16 cellular contexts compared by ENCODE assay signal in the genomic region with DNA sequence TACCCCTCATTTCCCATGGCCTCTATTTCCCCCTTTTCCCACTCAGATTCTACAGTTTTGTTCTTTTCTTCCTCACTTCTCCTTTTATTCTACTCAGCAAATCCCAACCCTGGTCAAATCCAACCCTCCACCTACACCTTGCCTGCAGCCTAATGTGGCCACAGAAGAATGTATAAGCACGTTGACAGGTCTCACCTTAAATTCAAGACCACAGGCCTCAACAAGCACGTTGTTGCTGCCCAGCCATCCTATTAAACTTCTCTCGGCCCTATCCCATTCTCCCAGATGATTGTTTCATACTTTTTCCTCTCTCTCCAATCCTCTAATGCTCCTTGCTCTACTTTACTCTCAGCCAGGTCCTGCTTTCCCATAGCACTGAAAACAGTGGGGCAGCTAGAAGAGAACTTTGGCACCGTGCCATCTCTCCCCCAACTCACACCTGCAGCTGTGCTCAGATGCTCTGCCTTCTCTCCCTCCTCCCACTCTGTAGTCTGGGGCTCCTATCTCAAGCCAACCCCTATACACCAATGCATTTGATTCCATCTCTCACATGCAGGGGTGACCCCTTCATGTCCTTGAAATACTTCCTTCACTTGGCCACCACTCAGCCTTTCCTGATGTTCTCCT. TPM values are rescaled to one million over a fixed set of nuclear protein-coding genes. Genes with fewer than 3 reads are reported as not detected.
DNase-seq lines count a peak whose midpoint lies in the region; ATAC-seq and TF ChIP-seq lines count a peak whose summit lies in the region.
"Had no signal": no experiment of that assay in that cellular context is flagged by ENCODE, and none has a peak within 500 bp of the region (broad histone marks: within the 10 kb centered on the region; RNA-seq: fewer than 3 reads in every experiment).

No MANE protein-coding gene starts in this region.

- H3K27ac ChIP-seq in right atrium auricular region (no peak overlapping the region), KMS-11 (no peak overlapping the region; the same call in 1 of the 2 replicates), left lung (no peak overlapping the region)
- H3K27ac ChIP-seq: foreskin keratinocyte, thyroid gland had no signal

- TF ChIP-seq CTCF in right atrium auricular region (IDR thresholded peaks at IDR 0.05) (no peak), KMS-11 (conservative IDR thresholded peaks at IDR 0.05; ENCODE audit: low read depth, low read length) (no peak), type B pancreatic cell (conservative IDR thresholded peaks at IDR 0.05) (no peak), left lung (IDR thresholded peaks at IDR 0.05) (no peak)

- H3K36me3 Mint-ChIP-seq in central memory CD8-positive, alpha-beta T cell (ENCODE audit: insufficient read depth) = peaks cover 9% of the 10 kb centered on the region
- H3K36me3 Mint-ChIP-seq in type B pancreatic cell = no peaks in the 10 kb centered on the region
- H3K36me3 Mint-ChIP-seq: T-cell had no signal

- no peak for ATAC-seq in central memory CD8-positive, alpha-beta T cell (replicated peaks; ENCODE audit: extremely low read depth, poor library complexity, severe bottlenecking)
- no peak for ATAC-seq in left lung
- ATAC-seq in GM21526 (IDR thresholded peaks at IDR 0.05; ENCODE audit: low FRiP score, unreplicated experiment) = no peak
- ATAC-seq: foreskin keratinocyte, T-cell had no signal

- peaks cover 6% of the 10 kb centered on the region for H3K9me3 Mint-ChIP-seq in central memory CD8-positive, alpha-beta T cell
- H3K9me3 Mint-ChIP-seq in type B pancreatic cell = no peaks in the 10 kb centered on the region
- H3K9me3 Mint-ChIP-seq: activated T-helper 2 cell treated with anti-CD3 and anti-CD28 coated beads, Interferon-gamma antibody, Interleukin-2, Interleukin-4, amounts not matched to agents 10 μg/mL and 5 μg/mL and 100 μg/mL, durations not matched to agents 14 hours and 24 hours and 36 hours; T-cell had no signal

- H3K36me3 ChIP-seq in right atrium auricular region (no peaks in the 10 kb centered on the region), KMS-11 (ENCODE audit: insufficient read depth) (no peaks in the 10 kb centered on the region), left lung (no peaks in the 10 kb centered on the region)
- H3K36me3 ChIP-seq: thyroid gland had no signal

- H3K9me3 ChIP-seq in right atrium auricular region (no peaks in the 10 kb centered on the region), left lung (no peaks in the 10 kb centered on the region)
- H3K9me3 ChIP-seq: thyroid gland had no signal

- no peak overlapping the region for H3K4me3 Mint-ChIP-seq in central memory CD8-positive, alpha-beta T cell
- no peak overlapping the region for H3K4me3 Mint-ChIP-seq in type B pancreatic cell
- H3K4me3 Mint-ChIP-seq: T-cell had no signal

- H3K4me3 ChIP-seq in right atrium auricular region (no peak overlapping the region), KMS-11 (IDR thresholded peaks at IDR 0.05; ENCODE audit: insufficient read depth, low read depth, low read length) (no peak overlapping the region), left lung (no peak overlapping the region)
- H3K4me3 ChIP-seq: smooth muscle cell, thyroid gland had no signal

- intact Hi-C loops in cardiac septum (cut with DNase I) (no loop called here), left lung (cut with DNase I) (no loop called here)

- peak overlapping the region; percentile 37; the same call in 1 of the 2 replicates for H3K4me2 ChIP-seq in KMS-11
- H3K4me2 ChIP-seq: smooth muscle cell had no signal

- no peak overlapping the region for H2AFZ ChIP-seq in KMS-11 (ENCODE audit: low read depth)

- H3K4me1 Mint-ChIP-seq in central memory CD8-positive, alpha-beta T cell = peaks cover 47% of the 10 kb centered on the region
- H3K4me1 Mint-ChIP-seq in type B pancreatic cell (ENCODE audit: unreplicated experiment) = peaks cover 3% of the 10 kb centered on the region

- H3K27me3 ChIP-seq in right atrium auricular region (no peaks in the 10 kb centered on the region), KMS-11 (ENCODE audit: insufficient read depth, low read depth) (no peaks in the 10 kb centered on the region), left lung (no peaks in the 10 kb centered on the region)
- H3K27me3 ChIP-seq: foreskin keratinocyte, thyroid gland had no signal

- H3K4me1 ChIP-seq in right atrium auricular region (no peaks in the 10 kb centered on the region), KMS-11 (ENCODE audit: low read depth, poor library complexity, severe bottlenecking) (peaks cover 58% of the 10 kb centered on the region), left lung (peaks cover 0 to 9% of the 10 kb centered on the region in 2 donors)
- H3K4me1 ChIP-seq: thyroid gland had no signal

- H4K20me1 ChIP-seq in KMS-11 (ENCODE audit: insufficient read depth) = no peaks in the 10 kb centered on the region

- no peaks in the 10 kb centered on the region for H3K27me3 Mint-ChIP-seq in central memory CD8-positive, alpha-beta T cell
- H3K27me3 Mint-ChIP-seq in type B pancreatic cell = peaks cover 3% of the 10 kb centered on the region
- H3K27me3 Mint-ChIP-seq: T-cell had no signal

- peak overlapping the region; percentile 2 for H3K27ac Mint-ChIP-seq in central memory CD8-positive, alpha-beta T cell (ENCODE audit: low read depth)
- H3K27ac Mint-ChIP-seq in type B pancreatic cell = peak overlapping the region; percentile 22
- H3K27ac Mint-ChIP-seq: activated T-helper 2 cell treated with anti-CD3 and anti-CD28 coated beads, Interferon-gamma antibody, Interleukin-2, Interleukin-4, amounts not matched to agents 10 μg/mL and 5 μg/mL and 100 μg/mL, durations not matched to agents 14 hours and 24 hours and 36 hours had no signal

- DNase-seq in cardiac septum (ENCODE audit: low spot score) (peak; percentile 51), right atrium auricular region (ENCODE audit: low spot score) (no peak), type B pancreatic cell (ENCODE audit: extremely low spot score, unreplicated experiment) (no peak), medulla oblongata (ENCODE audit: extremely low spot score) (no peak), left lung (no peak)
- no peak for DNase-seq in central memory CD8-positive, alpha-beta T cell (ENCODE audit: low spot score in 2 of 2)
- DNase-seq: AML-193, DMS79, NCI-H2029, T-cell, thyroid gland had no signal

- no peak overlapping the region for H3K9ac ChIP-seq in KMS-11

- H3K79me2 ChIP-seq in KMS-11 (ENCODE audit: insufficient read depth, low read depth) = no peaks in the 10 kb centered on the region

RNA-seq across cellular contexts. Expression of gene EIF3A, which starts 6.8 kb away (rescaled TPM):
- total RNA-seq in cardiac septum (133 TPM), right atrium auricular region (10 to 100 TPM; 69.8 to 76.9 TPM), type B pancreatic cell (ENCODE audit: low replicate concordance) (132 and 141 TPM in 2 replicates), left lung (100 to 1,000 TPM in 1 of 2 donors, 10 to 100 TPM in 1; 89.1 to 113 TPM)

RNA-seq across cellular contexts. Expression of gene DENND10, which starts 16.5 kb away (rescaled TPM):
- 22.2 TPM for total RNA-seq in cardiac septum
- 10 to 100 TPM; 25.9 to 31.4 TPM for total RNA-seq in right atrium auricular region
- 39.4 and 42.7 TPM in 2 replicates for total RNA-seq in type B pancreatic cell (ENCODE audit: low replicate concordance)
- 10 to 100 TPM; 34.2 to 37.4 TPM for total RNA-seq in left lung

RNA-seq across cellular contexts. Expression of gene NANOS1, which starts 57.9 kb away (rescaled TPM):
- total RNA-seq in cardiac septum = 10.3 TPM
- 1 to 10 TPM; 5.2 to 7.8 TPM for total RNA-seq in right atrium auricular region
- total RNA-seq in type B pancreatic cell (ENCODE audit: low replicate concordance) = 10.1 and 14.4 TPM in 2 replicates
- 1 to 10 TPM; 1.0 to 1.6 TPM for total RNA-seq in left lung
